In the genomic region with DNA sequence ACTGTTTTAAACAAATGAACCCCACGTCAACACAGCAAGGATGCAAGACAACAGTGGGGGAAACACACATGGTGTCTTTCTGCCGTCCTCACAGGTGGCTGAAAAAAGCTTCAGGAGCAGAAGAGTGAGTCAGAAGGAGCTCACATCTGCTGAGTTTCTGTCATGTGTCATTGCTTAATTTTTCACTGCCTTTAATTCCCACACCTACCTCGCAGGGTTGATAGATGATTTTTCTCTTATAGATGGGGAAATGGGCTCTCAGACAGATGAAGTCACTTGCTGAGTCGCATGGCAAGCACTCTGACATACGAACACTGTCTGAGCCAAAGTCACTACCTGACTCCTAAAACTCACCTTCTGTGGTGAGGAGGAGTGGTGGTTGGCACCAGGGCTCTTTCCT, we compare ENCODE assay signal across 9 cellular contexts. TPM values are rescaled to one million over a fixed set of nuclear protein-coding genes. Genes with fewer than 3 reads are reported as not detected.
DNase-seq lines count a peak whose midpoint lies in the region; ATAC-seq lines count a peak whose summit lies in the region.
"Had no signal": no experiment of that assay in that cellular context is flagged by ENCODE, and none has a peak within 500 bp of the region (broad histone marks: within the 10 kb centered on the region; RNA-seq: fewer than 3 reads in every experiment).

No MANE protein-coding gene starts in this region.

- no peaks in the 10 kb centered on the region for H3K4me1 ChIP-seq in naive thymus-derived CD4-positive, alpha-beta T cell (ENCODE audit: control insufficient read depth in 2 of 2, insufficient read depth in 2 of 2, low read length in 2 of 2)

- H3K4me3 Mint-ChIP-seq in T-helper 2 cell treated with Interferon-gamma antibody and Interleukin-4, amounts not matched to agents 5 μg/mL and 100 μg/mL, for 36 hours = no peak overlapping the region
- no peak overlapping the region for H3K4me3 Mint-ChIP-seq in naive thymus-derived CD4-positive, alpha-beta T cell
- H3K4me3 Mint-ChIP-seq in stimulated activated naive B cell treated with anti-CD40 and anti-IgM and Interleukin-4, amounts not matched to agents 10 μg/mL and 1 μg/mL and 100 μg/mL, for 72 hours = no peak overlapping the region

- no peaks in the 10 kb centered on the region for H3K27me3 ChIP-seq in naive thymus-derived CD4-positive, alpha-beta T cell (ENCODE audit: control insufficient read depth in 2 of 2, insufficient read depth in 2 of 2, low read length in 2 of 2)

- H3K9me3 ChIP-seq in naive thymus-derived CD4-positive, alpha-beta T cell (ENCODE audit: control insufficient read depth in 2 of 3, low read length in 3 of 3) = no peaks in the 10 kb centered on the region

- no peaks in the 10 kb centered on the region for H3K36me3 ChIP-seq in naive thymus-derived CD4-positive, alpha-beta T cell (ENCODE audit: control insufficient read depth in 2 of 3, insufficient read depth in 3 of 3, low read length in 3 of 3)

- peaks cover 8% of the 10 kb centered on the region for H3K27me3 Mint-ChIP-seq in T-helper 2 cell treated with Interferon-gamma antibody and Interleukin-4, amounts not matched to agents 5 μg/mL and 100 μg/mL, for 36 hours (ENCODE audit: low read depth)
- H3K27me3 Mint-ChIP-seq in naive thymus-derived CD4-positive, alpha-beta T cell = peaks cover 5 to 20% (median 10%) of the 10 kb centered on the region in 5 donors
- H3K27me3 Mint-ChIP-seq in stimulated activated naive B cell treated with anti-CD40 and anti-IgM and Interleukin-4, amounts not matched to agents 10 μg/mL and 1 μg/mL and 100 μg/mL, for 72 hours = peaks cover 0 to 4% of the 10 kb centered on the region in 2 donors

- H3K27ac ChIP-seq in naive thymus-derived CD4-positive, alpha-beta T cell (ENCODE audit: low read depth, low read length) = no peak overlapping the region

- ATAC-seq in HG02610 (IDR thresholded peaks at IDR 0.05; ENCODE audit: unreplicated experiment) (peak; percentile 84), left ventricle myocardium superior (no peak)
- no peak for ATAC-seq in naive thymus-derived CD4-positive, alpha-beta T cell
- ATAC-seq in stimulated activated naive B cell treated with anti-CD40 and anti-IgM and Interleukin-4, amounts not matched to agents 10 μg/mL and 1 μg/mL and 100 μg/mL, for 72 hours (replicated peaks) = no peak

- no peak overlapping the region for H3K4me3 ChIP-seq in naive thymus-derived CD4-positive, alpha-beta T cell (ENCODE audit: low read length)

- DNase-seq in T-helper 2 cell treated with Interferon-gamma antibody and Interleukin-4, amounts not matched to agents 5 μg/mL and 100 μg/mL, for 36 hours (ENCODE audit: low spot score) = peak; percentile 14
- DNase-seq in T-helper 2 cell = no peak
- DNase-seq in RPMI8226 = peak; percentile 51
- peak; percentile 5 to 19 for DNase-seq in stimulated activated CD4-positive, alpha-beta T cell treated with anti-CD3 and anti-CD28 coated beads, Interleukin-15, amount 100 ng/mL, for 48 hours (ENCODE audit: low read depth in 2 of 2)
- no peak for DNase-seq in naive thymus-derived CD4-positive, alpha-beta T cell
- DNase-seq in left ventricle myocardium superior = no peak
- DNase-seq in stimulated activated naive B cell treated with anti-CD40 and anti-IgM and Interleukin-4, amounts not matched to agents 10 μg/mL and 1 μg/mL and 100 μg/mL, for 72 hours = no peak
- DNase-seq: occipital lobe had no signal

- intact Hi-C loops in naive thymus-derived CD4-positive, alpha-beta T cell (cut with micrococcal nuclease) = no loop called here
- intact Hi-C loops in left ventricle myocardium superior (cut with micrococcal nuclease) = loop anchor here (5.0 kb wide), 1 partner anchor 441 kb away; no protein-coding TSS in a partner anchor

- peaks cover 7% of the 10 kb centered on the region for H3K4me1 Mint-ChIP-seq in T-helper 2 cell treated with Interferon-gamma antibody and Interleukin-4, amounts not matched to agents 5 μg/mL and 100 μg/mL, for 36 hours (ENCODE audit: low read depth)
- peaks cover 0 to 6% (median 0%) of the 10 kb centered on the region in 7 donors for H3K4me1 Mint-ChIP-seq in naive thymus-derived CD4-positive, alpha-beta T cell
- no peaks in the 10 kb centered on the region for H3K4me1 Mint-ChIP-seq in stimulated activated naive B cell treated with anti-CD40 and anti-IgM and Interleukin-4, amounts not matched to agents 10 μg/mL and 1 μg/mL and 100 μg/mL, for 72 hours

- POLR2A ChIA-PET in naive thymus-derived CD4-positive, alpha-beta T cell (lab: Charles Lee) = interaction anchor here (0.6 kb wide), 1 partner anchor 246 kb away, joined by 3 read pairs; no protein-coding TSS in a partner anchor

- H3K27ac Mint-ChIP-seq in T-helper 2 cell treated with Interferon-gamma antibody and Interleukin-4, amounts not matched to agents 5 μg/mL and 100 μg/mL, for 36 hours = no peak overlapping the region
- no peak overlapping the region for H3K27ac Mint-ChIP-seq in naive thymus-derived CD4-positive, alpha-beta T cell
- H3K27ac Mint-ChIP-seq in stimulated activated naive B cell treated with anti-CD40 and anti-IgM and Interleukin-4, amounts not matched to agents 10 μg/mL and 1 μg/mL and 100 μg/mL, for 72 hours = no peak overlapping the region

- no peaks in the 10 kb centered on the region for H3K9me3 Mint-ChIP-seq in T-helper 2 cell treated with Interferon-gamma antibody and Interleukin-4, amounts not matched to agents 5 μg/mL and 100 μg/mL, for 36 hours
- no peaks in the 10 kb centered on the region for H3K9me3 Mint-ChIP-seq in naive thymus-derived CD4-positive, alpha-beta T cell
- no peaks in the 10 kb centered on the region for H3K9me3 Mint-ChIP-seq in stimulated activated naive B cell treated with anti-CD40 and anti-IgM and Interleukin-4, amounts not matched to agents 10 μg/mL and 1 μg/mL and 100 μg/mL, for 72 hours

- no peaks in the 10 kb centered on the region for H3K36me3 Mint-ChIP-seq in T-helper 2 cell treated with Interferon-gamma antibody and Interleukin-4, amounts not matched to agents 5 μg/mL and 100 μg/mL, for 36 hours (ENCODE audit: low read depth)
- H3K36me3 Mint-ChIP-seq in naive thymus-derived CD4-positive, alpha-beta T cell = no peaks in the 10 kb centered on the region
- H3K36me3 Mint-ChIP-seq in stimulated activated naive B cell treated with anti-CD40 and anti-IgM and Interleukin-4, amounts not matched to agents 10 μg/mL and 1 μg/mL and 100 μg/mL, for 72 hours = no peaks in the 10 kb centered on the region

- CTCF ChIA-PET in naive thymus-derived CD4-positive, alpha-beta T cell (lab: Charles Lee) = no interaction called here

RNA-seq across cellular contexts. Expression of gene CARMIL1, which starts 28.3 kb away (rescaled TPM):
- total RNA-seq in naive thymus-derived CD4-positive, alpha-beta T cell = 10 to 100 TPM in 3 of 5 experiments, 1 to 10 TPM in 2; 3.3 to 12.8 (median 10.4) TPM
- polyA plus RNA-seq in naive thymus-derived CD4-positive, alpha-beta T cell = 1 to 10 TPM; 2.2 to 3.4 TPM
- total RNA-seq in left ventricle myocardium superior = 4.7 TPM

Comparison
In these comparisons a context has a peak if more than half of its experiments do, and no peak if none do; other contexts are left out.
1. DNase-seq: peak in T-helper 2 cell treated with Interferon-gamma antibody and Interleukin-4, amounts not matched to agents 5 μg/mL and 100 μg/mL, for 36 hours (single experiment), RPMI8226 (single experiment) and stimulated activated CD4-positive, alpha-beta T cell treated with anti-CD3 and anti-CD28 coated beads, Interleukin-15, amount 100 ng/mL, for 48 hours (2 of 2); none in T-helper 2 cell (0 of 5), naive thymus-derived CD4-positive, alpha-beta T cell (0 of 9), left ventricle myocardium superior (single experiment) and stimulated activated naive B cell treated with anti-CD40 and anti-IgM and Interleukin-4, amounts not matched to agents 10 μg/mL and 1 μg/mL and 100 μg/mL, for 72 hours (single experiment).